In the genomic region with DNA sequence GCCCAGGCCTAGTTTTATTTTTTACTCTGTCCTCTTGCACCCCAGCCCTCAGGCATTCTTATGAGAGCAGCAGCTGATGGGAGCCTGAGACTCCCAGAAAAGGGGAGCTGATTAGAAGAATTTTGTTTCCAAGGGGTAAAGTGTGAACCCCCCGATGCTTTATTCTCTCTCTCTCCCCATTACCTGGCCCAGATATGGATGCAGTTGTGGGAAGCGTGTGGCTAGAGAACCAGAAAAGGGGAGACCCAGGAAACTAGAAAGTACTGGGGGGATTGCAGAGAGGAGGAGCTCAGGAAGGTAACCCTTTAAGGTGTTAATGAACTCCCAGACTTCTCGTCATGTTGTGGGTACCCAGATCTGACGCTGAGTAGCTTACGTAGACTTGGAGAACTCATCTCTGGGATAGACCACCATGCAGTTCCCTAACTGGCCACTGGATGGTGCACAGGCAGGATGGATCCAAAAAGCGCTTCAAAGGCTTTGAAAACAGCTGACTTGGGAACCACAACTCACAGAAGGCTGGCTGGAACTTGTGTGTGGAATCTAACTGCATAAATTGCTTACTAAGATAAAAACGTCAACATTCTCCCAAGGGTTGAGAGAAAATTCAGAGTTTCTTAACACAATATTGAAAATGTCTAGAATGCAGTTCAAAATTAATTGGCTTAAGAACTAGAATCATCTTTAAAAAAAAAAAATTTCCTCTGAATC, we compare ENCODE assay signal across 8 cellular contexts.
DNase-seq lines count a peak whose midpoint lies in the region; ATAC-seq and TF ChIP-seq lines count a peak whose summit lies in the region.

No MANE protein-coding gene starts in this region.

- peaks cover 0 to 15% (median 9%) of the 10 kb centered on the region in 3 donors for H3K4me1 ChIP-seq in esophagus squamous epithelium

- H3K4me3 ChIP-seq in esophagus squamous epithelium = no peak overlapping the region

- H3K4me1 Mint-ChIP-seq in natural killer cell = peaks cover 20% of the 10 kb centered on the region in 2 donors

- peak; percentile 30 to 50 for DNase-seq in NOMO-1 (lab: John Stamatoyannopoulos, UW; ENCODE audit: unreplicated experiment in 2 of 2)
- no peak for DNase-seq in NOMO-1 treated with dmso at 0.1 percent for 144 hours (lab: John Stamatoyannopoulos, UW; ENCODE audit: unreplicated experiment)
- peak; percentile 89 for DNase-seq in OCI-M1 (lab: John Stamatoyannopoulos, UW)
- DNase-seq in activated T-cell treated with anti-CD3 and anti-CD28 coated beads, Interleukin-2, amount 50 U/mL, for 1 hour = peak; percentile 85
- DNase-seq in esophagus squamous epithelium (lab: John Stamatoyannopoulos, UW) = no peak
- DNase-seq in natural killer cell = peak; percentile 70
- peak; percentile 72 for DNase-seq in stimulated activated naive CD4-positive, alpha-beta T cell treated with Interleukin-2 at 50 U/mL for 16 hours (lab: John Stamatoyannopoulos, UW)

- H3K27me3 ChIP-seq in esophagus squamous epithelium = no peaks in the 10 kb centered on the region

- peaks cover 0 to 30% (median 0%) of the 10 kb centered on the region in 3 donors for H3K36me3 ChIP-seq in esophagus squamous epithelium

- H3K9me3 Mint-ChIP-seq in natural killer cell = no peaks in the 10 kb centered on the region

- H3K27ac ChIP-seq in esophagus squamous epithelium = no peak overlapping the region

- TF ChIP-seq POLR2A in esophagus squamous epithelium (IDR thresholded peaks at IDR 0.05) = no peak

- intact Hi-C loops in esophagus squamous epithelium (cut with DNase I) (loop anchor here (5.0 kb wide), 1 partner anchor 98 kb away; no protein-coding TSS in a partner anchor), natural killer cell (cut with micrococcal nuclease) (loop anchor here (1.0 kb wide), 1 partner anchor 96 kb away; no protein-coding TSS in a partner anchor)

- TF ChIP-seq CTCF in esophagus squamous epithelium (IDR thresholded peaks at IDR 0.05) (peak; percentile 97 to 98 (median 98)), natural killer cell (IDR thresholded peaks at IDR 0.05) (peak; percentile 93)

- H3K36me3 Mint-ChIP-seq in natural killer cell = no peaks in the 10 kb centered on the region

- H3K27me3 Mint-ChIP-seq in natural killer cell (ENCODE audit: low read depth in 2 of 2) = no peaks in the 10 kb centered on the region

- H3K27ac Mint-ChIP-seq in natural killer cell = peak overlapping the region; percentile 53 to 75

- H3K9me3 ChIP-seq in esophagus squamous epithelium = no peaks in the 10 kb centered on the region

- ATAC-seq in HG03460 (IDR thresholded peaks at IDR 0.05; ENCODE audit: unreplicated experiment) (peak; percentile 58), natural killer cell (peak; percentile 93 to 100 (median 99))

- H3K4me3 Mint-ChIP-seq in natural killer cell = no peak overlapping the region

- whole genome bisulfite sequencing in esophagus squamous epithelium, 2 donors = 15 to 27% methylated on average over 7 of the region's 7 CpGs

Comparison
In these comparisons a context has a peak if more than half of its experiments do, and no peak if none do; other contexts are left out.
1. DNase-seq: peak in NOMO-1 (2 of 2), OCI-M1 (single experiment), activated T-cell treated with anti-CD3 and anti-CD28 coated beads, Interleukin-2, amount 50 U/mL, for 1 hour (single experiment), natural killer cell (single experiment) and stimulated activated naive CD4-positive, alpha-beta T cell treated with Interleukin-2 at 50 U/mL for 16 hours (single experiment); none in NOMO-1 treated with dmso at 0.1 percent for 144 hours (single experiment) and esophagus squamous epithelium (single experiment).